Comparison of ENCODE assay signal across 12 cellular contexts in genomic region chr17:45236002-45236606, GRCh38. TPM values are rescaled to one million over a fixed set of nuclear protein-coding genes. Genes with fewer than 3 reads are reported as not detected.
DNase-seq lines count a peak whose midpoint lies in the region; ATAC-seq, FAIRE-seq and TF ChIP-seq lines count a peak whose summit lies in the region.
"Had no signal": no experiment of that assay in that cellular context is flagged by ENCODE, and none has a peak within 500 bp of the region (broad histone marks: within the 10 kb centered on the region; RNA-seq: fewer than 3 reads in every experiment).

No MANE protein-coding gene starts in this region.

- RAD21 ChIA-PET in GM12878 (lab: Charles Lee; ENCODE audit: unreplicated experiment), result interaction anchor here (1.0 to 10.1 kb wide), 9 partner anchors 8 to 153 kb away, joined by 3 to 225 read pairs (median 4); partner anchors contain the start of genes FMNL1 and HEXIM2

- no peaks in the 10 kb centered on the region for H3K9me3 Mint-ChIP-seq in CD4-positive, alpha-beta T cell
- H3K9me3 Mint-ChIP-seq in IgD-negative memory B cell, result no peaks in the 10 kb centered on the region
- no peaks in the 10 kb centered on the region for H3K9me3 Mint-ChIP-seq in neural crest cell

- H3K9ac ChIP-seq in GM12878 (ENCODE audit: control insufficient read depth, insufficient read depth, low read length) (no peak overlapping the region), MM.1S (ENCODE audit: low read length) (no peak overlapping the region)

- no peaks in the 10 kb centered on the region; the same call in 1 of the 2 replicates for H4K20me1 ChIP-seq in GM12878 (ENCODE audit: control insufficient read depth, insufficient read depth)
- H4K20me1 ChIP-seq in MM.1S (ENCODE audit: insufficient read depth, low read length), result 0 out of 2 replicates have a peak, but pooled peaks cover 2% of the 10 kb centered on the region

- BruUV-seq in GM12878 (replicated peaks; lab: Mats Ljungman, UMichigan), result no TSS peak

- peaks cover 86% of the 10 kb centered on the region for H3K36me3 Mint-ChIP-seq in CD4-positive, alpha-beta T cell (ENCODE audit: low read depth)
- peaks cover 3% of the 10 kb centered on the region for H3K36me3 Mint-ChIP-seq in IgD-negative memory B cell
- H3K36me3 Mint-ChIP-seq in neural crest cell (ENCODE audit: low read depth), result no peaks in the 10 kb centered on the region

- H3K9me2 ChIP-seq in MM.1S (replicated peaks; ENCODE audit: insufficient read depth, low read length), result no peaks in the 10 kb centered on the region

- H3K36me3 ChIP-seq in GM12878 (ENCODE audit: control insufficient read depth in 2 of 2, insufficient read depth in 2 of 2, low read length in 1 of 2), result peaks cover 39 to 45% of the 10 kb centered on the region in 2 experiments
- H3K36me3 ChIP-seq in brain microvascular endothelial cell (replicated peaks), result no peaks in the 10 kb centered on the region
- peaks cover 30% of the 10 kb centered on the region for H3K36me3 ChIP-seq in MM.1S (replicated peaks; ENCODE audit: insufficient read depth, low read length)
- H3K36me3 ChIP-seq: tibial artery had no signal

- H3K27me3 ChIP-seq in CD4-positive, alpha-beta T cell (ENCODE audit: control insufficient read depth, insufficient read depth, low read length), result no peaks in the 10 kb centered on the region
- H3K27me3 ChIP-seq in GM12878 (replicated peaks in 1 of 2; ENCODE audit: control insufficient read depth in 2 of 2, insufficient read depth in 2 of 2, low read length in 1 of 2) (no peaks in the 10 kb centered on the region), brain microvascular endothelial cell (replicated peaks) (peaks cover 5% of the 10 kb centered on the region), MM.1S (replicated peaks; ENCODE audit: insufficient read depth, low read length) (no peaks in the 10 kb centered on the region)

- H3F3A ChIP-seq in MM.1S (ENCODE audit: insufficient read depth, low read length), result peaks cover 15% of the 10 kb centered on the region

- ATAC-seq in CD4-positive, alpha-beta T cell (ENCODE audit: poor library complexity), result no peak
- ATAC-seq in GM12878 (no peak), GM19455 (IDR thresholded peaks at IDR 0.05; ENCODE audit: unreplicated experiment) (no peak)

- POLR2A ChIA-PET in CD4-positive, alpha-beta T cell (lab: Charles Lee), result interaction anchor here (1.0 to 12.1 kb wide), 4 partner anchors 7 to 42 kb away, joined by 3 to 262 read pairs (median 17); partner anchors contain the start of gene FMNL1
- POLR2A ChIA-PET in GM12878 (lab: Charles Lee), result interaction anchor here (1.1 to 3.0 kb wide), 2 partner anchors 13 to 17 kb away, joined by 3 to 18 read pairs; no protein-coding TSS in a partner anchor

- no peak for TF ChIP-seq RAD21 in GM12878 (IDR thresholded peaks at IDR 0.05; ENCODE audit: insufficient read depth, low read depth, low read length)

- H3K4me2 ChIP-seq in GM12878 (ENCODE audit: control insufficient read depth, insufficient read depth) (no peak overlapping the region), MM.1S (ENCODE audit: low read depth, low read length) (no peak overlapping the region)

- no peak for TF ChIP-seq EP300 in GM12878 (IDR thresholded peaks at IDR 0.05; ENCODE audit: borderline replicate concordance in 1 of 2, control insufficient read depth in 1 of 2, low read depth in 2 of 2, low read length in 2 of 2)

- TF ChIP-seq CTCF in CD4-positive, alpha-beta T cell (IDR thresholded peaks at IDR 0.05), result peak; percentile 51
- TF ChIP-seq CTCF in GM12878 (IDR thresholded peaks at IDR 0.05 in 2 of 3, conservative IDR thresholded peaks at IDR 0.05 in 1 of 3; ENCODE audit: control insufficient read depth in 2 of 3, extremely low read depth in 1 of 3, insufficient read depth in 1 of 3, low read depth in 3 of 3, low read length in 3 of 3), result no peak; a peak in 1 of 6 replicates
- peak; percentile 22 for TF ChIP-seq CTCF in neural crest cell (conservative IDR thresholded peaks at IDR 0.05)
- no peak for TF ChIP-seq CTCF in brain microvascular endothelial cell (IDR thresholded peaks at IDR 0.05; ENCODE audit: low read depth, low read length, missing control alignments)
- no peak for TF ChIP-seq CTCF in MM.1S (IDR thresholded peaks at IDR 0.05; ENCODE audit: low read length)

- no peaks in the 10 kb centered on the region for H3K9me3 ChIP-seq in CD4-positive, alpha-beta T cell (ENCODE audit: control insufficient read depth, low read length)
- H3K9me3 ChIP-seq in GM12878 (replicated peaks; ENCODE audit: control insufficient read depth, insufficient read depth, low read length), result no peaks in the 10 kb centered on the region
- no peaks in the 10 kb centered on the region for H3K9me3 ChIP-seq in MM.1S (replicated peaks; ENCODE audit: insufficient read depth, low read length)
- H3K9me3 ChIP-seq: tibial artery had no signal

- H3K79me2 ChIP-seq in GM12878 (ENCODE audit: control insufficient read depth, insufficient read depth, low read length) (peaks cover 1% of the 10 kb centered on the region), MM.1S (ENCODE audit: low read length) (peaks cover 87% of the 10 kb centered on the region)

- H3K27me3 Mint-ChIP-seq in CD4-positive, alpha-beta T cell, result no peaks in the 10 kb centered on the region
- H3K27me3 Mint-ChIP-seq in IgD-negative memory B cell (no peaks in the 10 kb centered on the region), neural crest cell (ENCODE audit: low read depth) (peaks cover 69% of the 10 kb centered on the region)

- peak overlapping the region; percentile 100 for H3K27ac Mint-ChIP-seq in CD4-positive, alpha-beta T cell
- H3K27ac Mint-ChIP-seq in IgD-negative memory B cell (peak overlapping the region; percentile 64 to 88 (median 81)), neural crest cell (ENCODE audit: unreplicated experiment) (no peak overlapping the region)

- H3K4me1 Mint-ChIP-seq in CD4-positive, alpha-beta T cell (ENCODE audit: low read depth), result peaks cover 65% of the 10 kb centered on the region
- peaks cover 10 to 31% (median 27%) of the 10 kb centered on the region in 3 donors for H3K4me1 Mint-ChIP-seq in IgD-negative memory B cell
- H3K4me1 Mint-ChIP-seq in neural crest cell, result no peaks in the 10 kb centered on the region

- H2AFZ ChIP-seq in GM12878 (ENCODE audit: control insufficient read depth, low read depth, low read length) (no peak overlapping the region), MM.1S (ENCODE audit: low read length) (no peak overlapping the region)

- 82% methylated on average over 17 of the region's 17 CpGs for WGBS in GM12878 (ENCODE audit: insufficient coverage, insufficient replicate concordance, low lambda C conversion rate, missing lambda C conversion rate)

- H3K4me1 ChIP-seq in GM12878 (ENCODE audit: control insufficient read depth, insufficient read depth, low read length), result no peaks in the 10 kb centered on the region; the same call in 1 of the 2 replicates
- peaks cover 5% of the 10 kb centered on the region; the same call in 1 of the 2 replicates for H3K4me1 ChIP-seq in MM.1S (ENCODE audit: low read length)

- H3K4me3 ChIP-seq in GM12878, result no peak overlapping the region
- H3K4me3 ChIP-seq in brain microvascular endothelial cell (ENCODE audit: low read depth, low read length), result no peak overlapping the region
- H3K4me3 ChIP-seq in MM.1S (ENCODE audit: low read length), result no peak overlapping the region
- H3K4me3 ChIP-seq: tibial artery had no signal

- in situ Hi-C loops in GM12878 (cut with MboI), result no loop called here
- in situ Hi-C loops in brain microvascular endothelial cell (cut with HindIII; ENCODE audit: low pct_ligation_motif_present, low sequenced_read_pairs), result no loop called here

- CTCF ChIA-PET in CD4-positive, alpha-beta T cell (lab: Charles Lee), result interaction anchor here (1.1 to 6.5 kb wide), 10 partner anchors 11 to 101 kb away, joined by 3 to 112 read pairs (median 7); partner anchors contain the start of genes ACBD4, FMNL1 and MAP3K14
- CTCF ChIA-PET in GM12878 (lab: Yijun Ruan, JAX), result interaction anchor here (0.8 to 12.8 kb wide), 22 partner anchors 8 to 153 kb away, joined by 3 to 429 read pairs (median 6); partner anchors contain the start of genes ACBD4 and FMNL1

- intact Hi-C loops in CD4-positive, alpha-beta T cell (cut with DNase I, micrococcal nuclease), result no loop called here
- intact Hi-C loops in GM12878 (cut with micrococcal nuclease; ENCODE audit: unreplicated experiment), result no loop called here

- H3K27ac ChIP-seq in CD4-positive, alpha-beta T cell (ENCODE audit: low read depth, low read length), result peak overlapping the region; percentile 8
- H3K27ac ChIP-seq in GM12878 (ENCODE audit: control insufficient read depth, insufficient read depth), result no peak overlapping the region
- H3K27ac ChIP-seq in brain microvascular endothelial cell, result no peak overlapping the region
- H3K27ac ChIP-seq in MM.1S (ENCODE audit: low read length), result no peak overlapping the region
- H3K27ac ChIP-seq: tibial artery had no signal

- peak overlapping the region; percentile 39 for H3K4me3 Mint-ChIP-seq in CD4-positive, alpha-beta T cell
- H3K4me3 Mint-ChIP-seq in IgD-negative memory B cell (peak overlapping the region in 2 of 4 donors; percentile 40 to 80), neural crest cell (peak overlapping the region; percentile 18)

- DNase-seq in CD4-positive, alpha-beta T cell, result no peak
- DNase-seq in GM12878 (ENCODE audit: low read depth, low spot score) (no peak), neural crest cell (ENCODE audit: low read depth, low spot score) (no peak), brain microvascular endothelial cell (no peak), MM.1S (no peak), NCI-H748 treated with DMSO at 0.1 percent for 48 hours (lab: John Stamatoyannopoulos, UW) (no peak)

- SMC1A ChIA-PET in GM12878 (lab: Charles Lee; ENCODE audit: uncharacterized antibody, unreplicated experiment), result interaction anchor here (0.6 to 11.4 kb wide), 8 partner anchors 12 to 101 kb away, joined by 3 to 201 read pairs (median 8); partner anchors contain the start of gene ACBD4

- TF ChIP-seq POLR2A in GM12878 (IDR thresholded peaks at IDR 0.05; ENCODE audit: low read depth, low read length), result no peak

- no peak for FAIRE-seq in GM12878 (lab: Jason Lieb, UNC)

RNA-seq across cellular contexts. Expression of gene FMNL1, which starts 14.4 kb away (rescaled TPM):
- total RNA-seq in CD4-positive, alpha-beta T cell, result 100 to 1,000 TPM; 378 to 387 TPM
- 36.5 TPM for polyA plus RNA-seq in IgD-negative memory B cell
- total RNA-seq in GM12878 (2013; cell fraction: nucleolus; rRNA removed), result 71.5 and 77.3 TPM in 2 replicates
- total RNA-seq in GM12878 (2014; rRNA removed), result 19.2 and 22.6 TPM in 2 replicates
- total RNA-seq in GM12878 (2014; rRNA removed; fragmentation: Illumina TruSeq; extraction: Trizol), result 17.0 and 18.5 TPM in 2 replicates
- 99.2 and 108 TPM in 2 replicates for total RNA-seq in GM12878 (2021)
- polyA plus RNA-seq in GM12878 (2011; ENCODE audit: low read depth), result 36.3 TPM
- 7.7 and 11.5 TPM in 2 replicates for polyA plus RNA-seq in GM12878 (2011; rRNA removed)
- polyA plus RNA-seq in GM12878 (2011; cell fraction: cytosol; rRNA removed), result 15.8 and 17.6 TPM in 2 replicates
- polyA plus RNA-seq in GM12878 (2011; cell fraction: nucleus; rRNA removed), result 109 and 161 TPM in 2 replicates
- 75.5 and 83.6 TPM in 2 replicates for polyA plus RNA-seq in GM12878 (2012)
- polyA plus RNA-seq in GM12878 (2014; fragmentation: Illumina TruSeq; extraction: Trizol), result 18.4 and 53.7 TPM in 2 replicates
- 1 to 10 TPM; 3.3 to 3.5 TPM for polyA plus RNA-seq in GM12878 (2014; fragmentation: Nextera tagmentation; extraction: Ambion mirVana)
- 52.2 and 65.7 TPM in 2 replicates for polyA plus RNA-seq in GM12878 (2014; rRNA removed)
- 10 to 100 TPM; 11.7 to 20.5 TPM for polyA plus RNA-seq in GM12878 (2016; fragmentation: Nextera tagmentation; extraction: Ambion mirVana)
- 15.3 and 20.4 TPM in 2 replicates for polyA minus RNA-seq in GM12878 (2011; rRNA and poly(A)+ RNA removed)
- polyA minus RNA-seq in GM12878 (2011; cell fraction: cytosol; rRNA and poly(A)+ RNA removed), result 18.3 and 18.7 TPM in 2 replicates
- 21.4 and 41.3 TPM in 2 replicates for polyA minus RNA-seq in GM12878 (2011; cell fraction: nucleus; rRNA and poly(A)+ RNA removed)
- 1.1 and 1.2 TPM in 2 replicates for total RNA-seq in neural crest cell

RNA-seq across cellular contexts. Expression of gene SPATA32, which starts 25.8 kb away (rescaled TPM):
- under 1 TPM; 0.20 to 0.27 TPM for total RNA-seq in CD4-positive, alpha-beta T cell
- polyA plus RNA-seq in IgD-negative memory B cell, result 0.34 TPM
- total RNA-seq in GM12878 (2013; cell fraction: nucleolus; rRNA removed), result 0.24 TPM in 1 of 2 replicates, not detected in the other
- total RNA-seq in GM12878 (2014; rRNA removed), result 0.11 TPM in 1 of 2 replicates, not detected in the other
- not detected in 2 replicates for total RNA-seq in GM12878 (2014; rRNA removed; fragmentation: Illumina TruSeq; extraction: Trizol)
- 0.13 and 0.21 TPM in 2 replicates for total RNA-seq in GM12878 (2021)
- polyA plus RNA-seq in GM12878 (2011; ENCODE audit: low read depth), result 0.24 TPM
- polyA plus RNA-seq in GM12878 (2011; rRNA removed), result 0.03 TPM in 1 of 2 replicates, not detected in the other
- not detected in 2 replicates for polyA plus RNA-seq in GM12878 (2011; cell fraction: cytosol; rRNA removed)
- 0.06 and 0.10 TPM in 2 replicates for polyA plus RNA-seq in GM12878 (2011; cell fraction: nucleus; rRNA removed)
- 0.29 and 0.32 TPM in 2 replicates for polyA plus RNA-seq in GM12878 (2012)
- polyA plus RNA-seq in GM12878 (2014; fragmentation: Illumina TruSeq; extraction: Trizol), result not detected in 2 replicates
- polyA plus RNA-seq in GM12878 (2014; fragmentation: Nextera tagmentation; extraction: Ambion mirVana), result under 1 TPM; 0.11 to 0.13 TPM
- polyA plus RNA-seq in GM12878 (2014; rRNA removed), result 0.06 TPM in 1 of 2 replicates, not detected in the other
- polyA plus RNA-seq in GM12878 (2016; fragmentation: Nextera tagmentation; extraction: Ambion mirVana), result under 1 TPM in 1 of 2 experiments, not detected in 1; 0.35 TPM
- not detected in 2 replicates for polyA minus RNA-seq in GM12878 (2011; rRNA and poly(A)+ RNA removed)
- not detected in 2 replicates for polyA minus RNA-seq in GM12878 (2011; cell fraction: cytosol; rRNA and poly(A)+ RNA removed)
- polyA minus RNA-seq in GM12878 (2011; cell fraction: nucleus; rRNA and poly(A)+ RNA removed), result not detected in 2 replicates
- total RNA-seq in neural crest cell, result 0.23 and 0.25 TPM in 2 replicates
- total RNA-seq: fibroblast of lung, SK-MEL-5, skeletal muscle tissue had no signal
- polyA plus RNA-seq: fibroblast of lung had no signal

Comparison
In these comparisons a context has a peak if more than half of its experiments do, and no peak if none do; other contexts are left out.
1. CTCF ChIP-seq: peak in CD4-positive, alpha-beta T cell (single experiment) and neural crest cell (single experiment); none in GM12878 (0 of 3), brain microvascular endothelial cell (single experiment) and MM.1S (single experiment).